In the genomic region with DNA sequence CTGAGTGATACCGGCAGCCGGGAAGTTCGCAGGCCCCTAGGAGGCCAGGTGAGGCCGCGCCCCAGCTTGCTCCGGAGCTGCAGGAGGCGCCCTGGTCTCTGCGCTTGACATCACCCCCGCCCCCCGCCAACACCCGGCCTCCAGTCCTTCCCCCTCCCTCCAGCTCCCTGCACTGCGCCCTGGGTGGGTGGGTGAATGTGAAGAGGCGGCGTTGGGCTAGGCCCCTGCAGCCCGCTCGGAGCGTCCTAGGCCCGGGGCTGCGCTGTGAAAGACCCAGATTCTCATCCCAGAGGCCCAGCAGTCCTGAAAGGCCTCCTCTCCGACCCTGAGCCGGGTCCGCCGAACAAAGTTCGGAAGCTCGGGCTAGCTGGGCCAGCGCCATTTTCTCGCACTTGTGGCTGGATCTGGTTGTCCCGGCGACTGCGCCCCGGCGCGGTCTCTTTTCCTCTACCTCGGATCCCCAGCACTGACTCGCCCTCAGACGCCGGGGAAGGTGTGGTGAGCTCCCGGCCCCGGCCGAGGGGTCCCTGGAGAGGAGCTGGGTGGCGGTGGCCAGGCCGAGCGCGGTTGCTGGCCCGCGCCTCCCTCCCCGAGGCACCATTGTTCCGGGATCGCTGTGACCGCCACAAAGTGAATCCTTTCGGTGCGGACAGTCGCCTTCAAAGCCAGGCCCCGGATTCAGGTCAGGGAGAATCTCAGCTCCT, we compare ENCODE assay signal across 1 cellular context.
A peak's percentile ranks its signal among the peaks of the same experiment; 100 is the strongest.
TF ChIP-seq lines count a peak whose summit lies in the region.

No MANE protein-coding gene starts in this region.

TF ChIP-seq in H1, 55 proteins besides CTCF, POLR2A, EP300 and RAD21:
- TF ChIP-seq, protein P1, sequence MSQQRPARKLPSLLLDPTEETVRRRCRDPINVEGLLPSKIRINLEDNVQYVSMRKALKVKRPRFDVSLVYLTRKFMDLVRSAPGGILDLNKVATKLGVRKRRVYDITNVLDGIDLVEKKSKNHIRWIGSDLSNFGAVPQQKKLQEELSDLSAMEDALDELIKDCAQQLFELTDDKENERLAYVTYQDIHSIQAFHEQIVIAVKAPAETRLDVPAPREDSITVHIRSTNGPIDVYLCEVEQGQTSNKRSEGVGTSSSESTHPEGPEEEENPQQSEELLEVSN (IDR thresholded peaks at IDR 0.05) = peak; percentile 65
- TF ChIP-seq TAF7 (optimal IDR thresholded peaks at IDR 0.05; ENCODE audit: borderline replicate concordance, low read depth, low read length) (peak; percentile 67), GABPA (IDR thresholded peaks at IDR 0.05; ENCODE audit: borderline replicate concordance, insufficient read depth, low read length) (0 out of 2 replicates have a peak, but pooled peaks have one; percentile 28), SP2 (IDR thresholded peaks at IDR 0.05; ENCODE audit: low read length) (no peak), EGR1 (IDR thresholded peaks at IDR 0.05; ENCODE audit: borderline replicate concordance, low read depth, low read length) (peak; percentile 32; the same call in 1 of the 2 replicates), NANOG (IDR thresholded peaks at IDR 0.05; ENCODE audit: insufficient read depth, low read depth, low read length, poor library complexity, severe bottlenecking) (no peak), YY1 (IDR thresholded peaks at IDR 0.05; ENCODE audit: low read depth, low read length) (peak; percentile 90), KDM4A (IDR thresholded peaks at IDR 0.05; ENCODE audit: low read depth, low read length, severe bottlenecking) (peak; percentile 72), CTBP2 (IDR thresholded peaks at IDR 0.05; ENCODE audit: borderline replicate concordance, insufficient read depth, insufficient read length, low read length) (peak; percentile 95), TBP (IDR thresholded peaks at IDR 0.05; ENCODE audit: low read depth, low read length) (peak; percentile 24; the same call in 1 of the 2 replicates), RXRA (IDR thresholded peaks at IDR 0.05; ENCODE audit: insufficient read depth, low read depth, low read length) (no peak), CREB1 (IDR thresholded peaks at IDR 0.05) (peak; percentile 10; the same call in 1 of the 2 replicates), TAF1 (IDR thresholded peaks at IDR 0.05; ENCODE audit: low read depth, low read length) (0 out of 2 replicates have a peak, but pooled peaks have one; percentile 64), PHF8 (conservative IDR thresholded peaks at IDR 0.05; ENCODE audit: low read depth, low read length) (peak; percentile 55; the same call in 1 of the 2 replicates)
TF ChIP-seq in H1: peak in this region for 11.
